ENCODE assay signal across 27 cellular contexts in the genomic region with DNA sequence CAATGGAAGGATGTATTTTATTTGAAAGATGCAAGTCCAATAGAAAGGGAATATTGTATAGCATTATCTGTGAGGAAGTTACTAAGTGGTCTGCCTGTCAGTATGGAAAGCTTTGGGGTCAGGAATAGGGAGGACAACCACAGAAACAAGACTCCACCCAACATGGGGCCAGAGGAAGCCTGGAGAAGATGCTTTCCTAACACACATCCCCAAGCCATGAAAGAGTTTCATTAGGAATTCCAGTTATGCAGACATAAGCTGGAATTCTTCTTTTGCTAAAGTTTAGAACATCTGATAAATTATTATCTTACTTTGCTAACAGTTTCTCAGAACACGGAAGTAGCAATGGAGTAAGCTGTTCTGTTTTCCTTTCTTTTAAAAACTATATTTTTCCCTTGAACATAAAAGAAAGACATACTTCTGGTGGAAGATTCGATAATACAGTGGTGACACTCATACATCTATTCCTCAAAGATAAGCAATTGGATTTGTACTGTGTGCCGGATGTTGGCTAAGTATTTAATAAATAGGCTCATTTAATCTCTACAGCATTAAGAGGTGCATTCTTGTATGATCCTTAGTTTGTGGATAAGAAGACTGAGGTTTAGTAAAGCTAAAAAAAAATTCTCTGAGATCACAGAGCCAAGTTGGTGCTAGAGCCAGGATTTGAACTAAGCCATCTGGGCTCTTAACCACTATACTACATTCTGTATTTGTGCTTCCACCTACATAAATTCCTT.
"Had no signal": no experiment of that assay in that cellular context is flagged by ENCODE, and none has a peak within 500 bp of the region (broad histone marks: within the 10 kb centered on the region; RNA-seq: fewer than 3 reads in every experiment).

No MANE protein-coding gene starts in this region.

- H3K9me3 ChIP-seq: adrenal gland, ascending aorta, gastroesophageal sphincter, heart right ventricle had no signal

- H3K27ac ChIP-seq: adrenal gland, ascending aorta, brain microvascular endothelial cell, gastroesophageal sphincter, heart right ventricle, WERI-Rb-1 had no signal

- H3K4me3 ChIP-seq: adrenal gland, ascending aorta, gastroesophageal sphincter, heart right ventricle had no signal

- H3K36me3 ChIP-seq: adrenal gland, ascending aorta, brain microvascular endothelial cell, gastroesophageal sphincter, heart right ventricle, WERI-Rb-1 had no signal

- DNase-seq: activated B cell treated with CpG ODN at 0.5 μM for 24 hours; activated CD4-positive, alpha-beta T cell treated with anti-CD3 and anti-CD28 coated beads for 48 hours; activated CD4-positive, alpha-beta T cell treated with anti-CD3 and anti-CD28 coated beads, Interleukin-2, amount 50 U/mL, for 1 hour; activated CD4-positive, alpha-beta T cell treated with anti-CD3 and anti-CD28 coated beads, Interleukin-2, amount 50 U/mL, for 48 hours; activated CD8-positive, alpha-beta memory T cell treated with anti-CD3 and anti-CD28 coated beads for 24 hours; activated CD8-positive, alpha-beta T cell treated with anti-CD3 and anti-CD28 coated beads for 36 hours; activated effector memory CD4-positive, alpha-beta T cell treated with Interleukin-2 at 50 U/mL for 16 hours; activated naive CD4-positive, alpha-beta T cell treated with anti-CD3 and anti-CD28 coated beads for 36 hours; activated naive CD8-positive, alpha-beta T cell treated with anti-CD3 and anti-CD28 coated beads for 36 hours; activated naive CD8-positive, alpha-beta T cell treated with anti-CD3 and anti-CD28 coated beads, Interleukin-2, amount 50 U/mL, for 24 hours; activated T-cell treated with anti-CD3 and anti-CD28 coated beads, Interleukin-2, amount 50 U/mL, for 4 hours; brain microvascular endothelial cell; cortex of kidney; effector CD8-positive, alpha-beta T cell; endodermal cell; foreskin melanocyte; heart right ventricle; T-helper 1 cell; T-helper 17 cell; T1000; WERI-Rb-1 had no signal

- H3K27me3 ChIP-seq: adrenal gland, ascending aorta, brain microvascular endothelial cell, gastroesophageal sphincter had no signal

- ATAC-seq: activated CD4-positive, CD25-positive, alpha-beta regulatory T cell treated with anti-CD3 and anti-CD28 coated beads, Interleukin-2, amount 50 U/mL, for 24 hours; activated CD8-positive, alpha-beta T cell treated with anti-CD3 and anti-CD28 coated beads for 36 hours; activated naive CD8-positive, alpha-beta T cell treated with anti-CD3 and anti-CD28 coated beads, Interleukin-2, amount 50 U/mL, for 24 hours; activated T-cell treated with anti-CD3 and anti-CD28 coated beads, Interleukin-2, amount 50 U/mL, for 4 hours; activated T-helper 17 cell treated with anti-CD3 and anti-CD28 coated beads, Interleukin-2, amount 50 U/mL, for 72 hours; esophagus mucosa; gastroesophageal sphincter; heart right ventricle; T-helper 17 cell had no signal

- H3K4me1 ChIP-seq: adrenal gland, ascending aorta had no signal
